ENCODE assay signal across 39 cellular contexts in genomic region chr21:25292396-25292795, GRCh38.
"Had no signal": no experiment of that assay in that cellular context is flagged by ENCODE, and none has a peak within 500 bp of the region (broad histone marks: within the 10 kb centered on the region; RNA-seq: fewer than 3 reads in every experiment).

No MANE protein-coding gene starts in this region.

- DNase-seq: activated CD4-positive, alpha-beta memory T cell treated with anti-CD3 and anti-CD28 coated beads, Interleukin-2, amount 10 ng/mL, durations not matched to agents 7 days and 5 days; activated CD4-positive, alpha-beta T cell treated with anti-CD3 and anti-CD28 coated beads for 1 hour; activated CD4-positive, alpha-beta T cell treated with anti-CD3 and anti-CD28 coated beads for 36 hours; activated CD4-positive, alpha-beta T cell treated with anti-CD3 and anti-CD28 coated beads for 48 hours; activated CD4-positive, alpha-beta T cell treated with anti-CD3 and anti-CD28 coated beads, Interleukin-2, amount 10 ng/mL, durations not matched to agents 7 days and 5 days; activated CD4-positive, alpha-beta T cell treated with anti-CD3 and anti-CD28 coated beads, Interleukin-2, amount 50 U/mL, for 48 hours; activated CD4-positive, CD25-positive, alpha-beta regulatory T cell; activated CD8-positive, alpha-beta memory T cell treated with anti-CD3 and anti-CD28 coated beads for 24 hours; activated CD8-positive, alpha-beta memory T cell treated with anti-CD3 and anti-CD28 coated beads, Interleukin-2, amount 10 ng/mL, durations not matched to agents 7 days and 5 days; activated CD8-positive, alpha-beta memory T cell treated with anti-CD3 and anti-CD28 coated beads, Interleukin-2, amount 50 U/mL, for 48 hours; activated CD8-positive, alpha-beta T cell treated with anti-CD3 and anti-CD28 coated beads, Interleukin-2, amount 10 ng/mL, durations not matched to agents 7 days and 5 days; activated effector memory CD4-positive, alpha-beta T cell treated with Interleukin-2 at 50 U/mL for 16 hours; activated gamma-delta T cell; activated naive CD4-positive, alpha-beta T cell treated with anti-CD3 and anti-CD28 coated beads, Interleukin-2, amount 10 ng/mL, durations not matched to agents 7 days and 5 days; activated naive CD4-positive, alpha-beta T cell treated with Interleukin-2 at 50 U/mL for 16 hours; activated naive CD8-positive, alpha-beta T cell treated with anti-CD3 and anti-CD28 coated beads, Interleukin-2, amount 10 ng/mL, durations not matched to agents 7 days and 5 days; activated naive CD8-positive, alpha-beta T cell treated with anti-CD3 and anti-CD28 coated beads, Interleukin-2, amount 50 U/mL, for 24 hours; activated T-cell treated with anti-CD3 and anti-CD28 coated beads, Interleukin-2, amount 50 U/mL, for 24 hours; activated T-cell treated with anti-CD3 and anti-CD28 coated beads, Interleukin-2, amount 50 U/mL, for 48 hours; amygdala; anterior cingulate cortex; caudate nucleus; cerebellar nuclear complex; T-helper 1 cell; T-helper 2 cell; T-helper 9 cell had no signal

- H3K27me3 Mint-ChIP-seq: activated CD4-positive, alpha-beta memory T cell treated with anti-CD3 and anti-CD28 coated beads, Interleukin-2, amount 10 ng/mL, durations not matched to agents 7 days and 5 days; activated naive CD4-positive, alpha-beta T cell treated with anti-CD3 and anti-CD28 coated beads, Interleukin-2, amount 50 U/mL, for 24 hours; activated T-cell treated with anti-CD3 and anti-CD28 coated beads, Interleukin-2, amount 50 U/mL, for 24 hours; central memory CD8-positive, alpha-beta T cell had no signal

- H3K27me3 ChIP-seq: ascending aorta, cardiac muscle cell had no signal

- H3K4me3 ChIP-seq: ascending aorta, cardiac muscle cell had no signal

- H3K27ac Mint-ChIP-seq: activated CD4-positive, alpha-beta memory T cell treated with anti-CD3 and anti-CD28 coated beads, Interleukin-2, amount 10 ng/mL, durations not matched to agents 7 days and 5 days; activated CD4-positive, alpha-beta T cell treated with anti-CD3 and anti-CD28 coated beads for 36 hours; activated CD4-positive, alpha-beta T cell treated with anti-CD3 and anti-CD28 coated beads, Interleukin-2, amount 10 ng/mL, durations not matched to agents 7 days and 5 days; activated CD8-positive, alpha-beta memory T cell treated with anti-CD3 and anti-CD28 coated beads, Interleukin-2, amount 10 ng/mL, durations not matched to agents 7 days and 5 days; activated CD8-positive, alpha-beta T cell treated with anti-CD3 and anti-CD28 coated beads, Interleukin-2, amount 10 ng/mL, durations not matched to agents 7 days and 5 days; activated naive CD4-positive, alpha-beta T cell treated with anti-CD3 and anti-CD28 coated beads, Interleukin-2, amount 10 ng/mL, durations not matched to agents 7 days and 5 days; activated naive CD4-positive, alpha-beta T cell treated with anti-CD3 and anti-CD28 coated beads, Interleukin-2, amount 50 U/mL, for 24 hours; activated naive CD8-positive, alpha-beta T cell; activated naive CD8-positive, alpha-beta T cell treated with anti-CD3 and anti-CD28 coated beads, Interleukin-2, amount 10 ng/mL, durations not matched to agents 7 days and 5 days; activated naive CD8-positive, alpha-beta T cell treated with anti-CD3 and anti-CD28 coated beads, Interleukin-2, amount 50 U/mL, for 24 hours; activated T-cell treated with anti-CD3 and anti-CD28 coated beads, Interleukin-2, amount 50 U/mL, for 24 hours; activated T-helper 2 cell treated with anti-CD3 and anti-CD28 coated beads, Interferon-gamma antibody, Interleukin-2, Interleukin-4, amounts not matched to agents 10 μg/mL and 5 μg/mL and 100 μg/mL, durations not matched to agents 14 hours and 24 hours and 36 hours; brain; T-helper 1 cell treated with Interleukin-12 subunit alpha and Interleukin-12 subunit beta and Interleukin-4 antibody, amounts not matched to agents 30 μg/mL and 1 μg/mL, for 36 hours; T-helper 2 cell treated with Interferon-gamma antibody and Interleukin-4, amounts not matched to agents 5 μg/mL and 100 μg/mL, for 36 hours had no signal

- H3K9me3 ChIP-seq: ascending aorta had no signal

- H3K4me3 Mint-ChIP-seq: activated CD4-positive, alpha-beta memory T cell treated with anti-CD3 and anti-CD28 coated beads, Interleukin-2, amount 10 ng/mL, durations not matched to agents 7 days and 5 days; activated CD4-positive, alpha-beta T cell treated with anti-CD3 and anti-CD28 coated beads for 36 hours; activated CD4-positive, alpha-beta T cell treated with anti-CD3 and anti-CD28 coated beads, Interleukin-2, amount 10 ng/mL, durations not matched to agents 7 days and 5 days; activated CD8-positive, alpha-beta memory T cell treated with anti-CD3 and anti-CD28 coated beads, Interleukin-2, amount 10 ng/mL, durations not matched to agents 7 days and 5 days; activated CD8-positive, alpha-beta T cell treated with anti-CD3 and anti-CD28 coated beads, Interleukin-2, amount 10 ng/mL, durations not matched to agents 7 days and 5 days; activated naive CD4-positive, alpha-beta T cell treated with anti-CD3 and anti-CD28 coated beads, Interleukin-2, amount 10 ng/mL, durations not matched to agents 7 days and 5 days; activated naive CD4-positive, alpha-beta T cell treated with anti-CD3 and anti-CD28 coated beads, Interleukin-2, amount 50 U/mL, for 24 hours; activated naive CD8-positive, alpha-beta T cell; activated naive CD8-positive, alpha-beta T cell treated with anti-CD3 and anti-CD28 coated beads, Interleukin-2, amount 10 ng/mL, durations not matched to agents 7 days and 5 days; activated naive CD8-positive, alpha-beta T cell treated with anti-CD3 and anti-CD28 coated beads, Interleukin-2, amount 50 U/mL, for 24 hours; activated T-cell treated with anti-CD3 and anti-CD28 coated beads, Interleukin-2, amount 50 U/mL, for 24 hours; brain; central memory CD8-positive, alpha-beta T cell; T-helper 1 cell treated with Interleukin-12 subunit alpha and Interleukin-12 subunit beta and Interleukin-4 antibody, amounts not matched to agents 30 μg/mL and 1 μg/mL, for 36 hours; T-helper 2 cell treated with Interferon-gamma antibody and Interleukin-4, amounts not matched to agents 5 μg/mL and 100 μg/mL, for 36 hours had no signal

- H3K27ac ChIP-seq: ascending aorta, cardiac muscle cell, VCaP had no signal

- ATAC-seq: activated CD4-positive, alpha-beta T cell treated with anti-CD3 and anti-CD28 coated beads for 36 hours; activated CD4-positive, CD25-positive, alpha-beta regulatory T cell treated with anti-CD3 and anti-CD28 coated beads, Interleukin-2, amount 50 U/mL, for 24 hours; activated CD8-positive, alpha-beta memory T cell treated with anti-CD3 and anti-CD28 coated beads, Interleukin-2, amount 10 ng/mL, durations not matched to agents 7 days and 5 days; activated CD8-positive, alpha-beta T cell treated with anti-CD3 and anti-CD28 coated beads, Interleukin-2, amount 10 ng/mL, durations not matched to agents 7 days and 5 days; activated naive CD8-positive, alpha-beta T cell treated with anti-CD3 and anti-CD28 coated beads, Interleukin-2, amount 50 U/mL, for 24 hours had no signal

- H3K36me3 Mint-ChIP-seq: activated CD8-positive, alpha-beta memory T cell treated with anti-CD3 and anti-CD28 coated beads, Interleukin-2, amount 10 ng/mL, durations not matched to agents 7 days and 5 days; activated naive CD4-positive, alpha-beta T cell treated with anti-CD3 and anti-CD28 coated beads, Interleukin-2, amount 10 ng/mL, durations not matched to agents 7 days and 5 days; activated naive CD4-positive, alpha-beta T cell treated with anti-CD3 and anti-CD28 coated beads, Interleukin-2, amount 50 U/mL, for 24 hours; activated naive CD8-positive, alpha-beta T cell; activated naive CD8-positive, alpha-beta T cell treated with anti-CD3 and anti-CD28 coated beads, Interleukin-2, amount 10 ng/mL, durations not matched to agents 7 days and 5 days; brain had no signal

- FAIRE-seq: bronchial epithelial cell, TTC549 had no signal

- H3K36me3 ChIP-seq: ascending aorta, cardiac muscle cell had no signal

- H3K4me1 ChIP-seq: ascending aorta had no signal

- H3K4me1 Mint-ChIP-seq: activated CD4-positive, alpha-beta memory T cell treated with anti-CD3 and anti-CD28 coated beads, Interleukin-2, amount 10 ng/mL, durations not matched to agents 7 days and 5 days; activated CD4-positive, alpha-beta T cell treated with anti-CD3 and anti-CD28 coated beads for 36 hours; activated CD4-positive, alpha-beta T cell treated with anti-CD3 and anti-CD28 coated beads, Interleukin-2, amount 10 ng/mL, durations not matched to agents 7 days and 5 days; activated CD8-positive, alpha-beta memory T cell treated with anti-CD3 and anti-CD28 coated beads, Interleukin-2, amount 10 ng/mL, durations not matched to agents 7 days and 5 days; activated naive CD4-positive, alpha-beta T cell treated with anti-CD3 and anti-CD28 coated beads, Interleukin-2, amount 10 ng/mL, durations not matched to agents 7 days and 5 days; activated naive CD4-positive, alpha-beta T cell treated with anti-CD3 and anti-CD28 coated beads, Interleukin-2, amount 50 U/mL, for 24 hours; activated naive CD8-positive, alpha-beta T cell treated with anti-CD3 and anti-CD28 coated beads, Interleukin-2, amount 10 ng/mL, durations not matched to agents 7 days and 5 days; activated naive CD8-positive, alpha-beta T cell treated with anti-CD3 and anti-CD28 coated beads, Interleukin-2, amount 50 U/mL, for 24 hours; brain; central memory CD8-positive, alpha-beta T cell had no signal

- H3K9me3 Mint-ChIP-seq: activated CD4-positive, alpha-beta memory T cell treated with anti-CD3 and anti-CD28 coated beads, Interleukin-2, amount 10 ng/mL, durations not matched to agents 7 days and 5 days; activated naive CD4-positive, alpha-beta T cell treated with anti-CD3 and anti-CD28 coated beads, Interleukin-2, amount 10 ng/mL, durations not matched to agents 7 days and 5 days; activated naive CD4-positive, alpha-beta T cell treated with anti-CD3 and anti-CD28 coated beads, Interleukin-2, amount 50 U/mL, for 24 hours; activated naive CD8-positive, alpha-beta T cell treated with anti-CD3 and anti-CD28 coated beads, Interleukin-2, amount 10 ng/mL, durations not matched to agents 7 days and 5 days; activated T-cell treated with anti-CD3 and anti-CD28 coated beads, Interleukin-2, amount 50 U/mL, for 24 hours; activated T-helper 2 cell treated with anti-CD3 and anti-CD28 coated beads, Interferon-gamma antibody, Interleukin-2, Interleukin-4, amounts not matched to agents 10 μg/mL and 5 μg/mL and 100 μg/mL, durations not matched to agents 14 hours and 24 hours and 36 hours; T-helper 1 cell treated with Interleukin-12 subunit alpha and Interleukin-12 subunit beta and Interleukin-4 antibody, amounts not matched to agents 30 μg/mL and 1 μg/mL, for 36 hours; T-helper 2 cell treated with Interferon-gamma antibody and Interleukin-4, amounts not matched to agents 5 μg/mL and 100 μg/mL, for 36 hours had no signal
